In genomic region chr15:80823120-80823519, GRCh38 we compare ENCODE assay signal across 22 cellular contexts.
"Had no signal": no experiment of that assay in that cellular context is flagged by ENCODE, and none has a peak within 500 bp of the region (broad histone marks: within the 10 kb centered on the region; RNA-seq: fewer than 3 reads in every experiment).

No MANE protein-coding gene starts in this region.

- H3K4me3 Mint-ChIP-seq: activated CD4-positive, alpha-beta memory T cell treated with anti-CD3 and anti-CD28 coated beads for 36 hours; activated naive CD8-positive, alpha-beta T cell treated with anti-CD3 and anti-CD28 coated beads, Interleukin-2, amount 10 ng/mL, durations not matched to agents 7 days and 5 days; endodermal cell; natural killer cell; stimulated activated effector memory CD8-positive, alpha-beta T cell treated with anti-CD3 and anti-CD28 coated beads, Interleukin-12 subunit alpha, Interleukin-12 subunit beta, amount 100 ng/mL, for 72 hours; WTC11 had no signal

- H3K79me2 ChIP-seq: hepatocyte had no signal

- ATAC-seq: body of pancreas; left cardiac atrium; mucosa of descending colon; natural killer cell; sciatic nerve; stimulated activated effector memory CD8-positive, alpha-beta T cell treated with anti-CD3 and anti-CD28 coated beads, Interleukin-12 subunit alpha, Interleukin-12 subunit beta, amount 100 ng/mL, for 72 hours; WTC11 had no signal

- H2AFZ ChIP-seq: hepatocyte had no signal

- H3K27me3 ChIP-seq: body of pancreas, colonic mucosa, hepatocyte, upper lobe of left lung had no signal

- H3K27ac ChIP-seq: body of pancreas, colonic mucosa, epithelial cell of prostate, hepatocyte, thoracic aorta, upper lobe of left lung had no signal

- H3K27ac Mint-ChIP-seq: activated CD4-positive, alpha-beta memory T cell treated with anti-CD3 and anti-CD28 coated beads for 36 hours; activated naive CD8-positive, alpha-beta T cell treated with anti-CD3 and anti-CD28 coated beads, Interleukin-2, amount 10 ng/mL, durations not matched to agents 7 days and 5 days; activated T-helper 2 cell treated with anti-CD3 and anti-CD28 coated beads, Interferon-gamma antibody, Interleukin-2, Interleukin-4, amounts not matched to agents 10 μg/mL and 5 μg/mL and 100 μg/mL, durations not matched to agents 14 hours and 24 hours and 36 hours; endodermal cell; natural killer cell; stimulated activated effector memory CD8-positive, alpha-beta T cell treated with anti-CD3 and anti-CD28 coated beads, Interleukin-12 subunit alpha, Interleukin-12 subunit beta, amount 100 ng/mL, for 72 hours; WTC11 had no signal

- H3K9me3 ChIP-seq: body of pancreas, colonic mucosa, mucosa of descending colon, thoracic aorta, upper lobe of left lung had no signal

- H3K4me1 Mint-ChIP-seq: activated naive CD8-positive, alpha-beta T cell treated with anti-CD3 and anti-CD28 coated beads, Interleukin-2, amount 10 ng/mL, durations not matched to agents 7 days and 5 days; natural killer cell; stimulated activated effector memory CD8-positive, alpha-beta T cell treated with anti-CD3 and anti-CD28 coated beads, Interleukin-12 subunit alpha, Interleukin-12 subunit beta, amount 100 ng/mL, for 72 hours had no signal

- H3K4me1 ChIP-seq: body of pancreas, colonic mucosa had no signal

- DNase-seq: activated CD4-positive, alpha-beta memory T cell treated with anti-CD3 and anti-CD28 coated beads for 36 hours; activated CD4-positive, alpha-beta T cell treated with anti-CD3 and anti-CD28 coated beads for 4 hours; activated naive CD4-positive, alpha-beta T cell treated with Interleukin-2 at 50 U/mL for 16 hours; activated naive CD8-positive, alpha-beta T cell treated with anti-CD3 and anti-CD28 coated beads, Interleukin-2, amount 10 ng/mL, durations not matched to agents 7 days and 5 days; activated T-cell treated with anti-CD3 and anti-CD28 coated beads, Interleukin-2, amount 50 U/mL, for 1 hour; body of pancreas; colonic mucosa; endodermal cell; foreskin fibroblast; left cardiac atrium; mesenchymal stem cell; mucosa of descending colon; natural killer cell; stimulated activated CD4-positive, alpha-beta T cell treated with anti-CD3 and anti-CD28 coated beads, Interleukin-4, amount 100 ng/mL, for 24 hours; upper lobe of left lung had no signal

- H3K9me3 Mint-ChIP-seq: activated CD4-positive, alpha-beta memory T cell treated with anti-CD3 and anti-CD28 coated beads for 36 hours; activated naive CD8-positive, alpha-beta T cell treated with anti-CD3 and anti-CD28 coated beads, Interleukin-2, amount 10 ng/mL, durations not matched to agents 7 days and 5 days; activated T-helper 2 cell treated with anti-CD3 and anti-CD28 coated beads, Interferon-gamma antibody, Interleukin-2, Interleukin-4, amounts not matched to agents 10 μg/mL and 5 μg/mL and 100 μg/mL, durations not matched to agents 14 hours and 24 hours and 36 hours; endodermal cell; natural killer cell; stimulated activated effector memory CD8-positive, alpha-beta T cell treated with anti-CD3 and anti-CD28 coated beads, Interleukin-12 subunit alpha, Interleukin-12 subunit beta, amount 100 ng/mL, for 72 hours had no signal

- H3K4me3 ChIP-seq: body of pancreas, colonic mucosa, hepatocyte, mucosa of descending colon, thoracic aorta, upper lobe of left lung had no signal

- H3K36me3 Mint-ChIP-seq: activated CD4-positive, alpha-beta memory T cell treated with anti-CD3 and anti-CD28 coated beads for 36 hours; activated naive CD8-positive, alpha-beta T cell treated with anti-CD3 and anti-CD28 coated beads, Interleukin-2, amount 10 ng/mL, durations not matched to agents 7 days and 5 days; natural killer cell; stimulated activated effector memory CD8-positive, alpha-beta T cell treated with anti-CD3 and anti-CD28 coated beads, Interleukin-12 subunit alpha, Interleukin-12 subunit beta, amount 100 ng/mL, for 72 hours; WTC11 had no signal

- H3K36me3 ChIP-seq: colonic mucosa, thoracic aorta, upper lobe of left lung had no signal

- H3K4me2 ChIP-seq: hepatocyte had no signal
